13 cellular contexts compared by ENCODE assay signal in genomic region chr2:6353669-6354068, GRCh38.
DNase-seq lines count a peak whose midpoint lies in the region; ATAC-seq, FAIRE-seq and TF ChIP-seq lines count a peak whose summit lies in the region.
"Had no signal": no experiment of that assay in that cellular context is flagged by ENCODE, and none has a peak within 500 bp of the region (broad histone marks: within the 10 kb centered on the region; RNA-seq: fewer than 3 reads in every experiment).

No MANE protein-coding gene starts in this region.

- TF ChIP-seq CTCF in uterus (IDR thresholded peaks at IDR 0.05): no peak

- H3K27ac ChIP-seq in Karpas-422 (ENCODE audit: low read length): peak overlapping the region; percentile 87
- H3K27ac ChIP-seq in uterus: no peak overlapping the region

- in situ Hi-C loops in KBM-7 (cut with MboI; ENCODE audit: low pct_unique_long_range_greater_than_20kb, low sequenced_read_pairs): no loop called here

- H3K27me3 ChIP-seq in Karpas-422 (ENCODE audit: low read length) (no peaks in the 10 kb centered on the region), uterus (no peaks in the 10 kb centered on the region)
- H3K27me3 ChIP-seq: spleen had no signal

- TF ChIP-seq POLR2A in GM12892 (IDR thresholded peaks at IDR 0.05; ENCODE audit: low read depth, low read length) (no peak), uterus (IDR thresholded peaks at IDR 0.05) (no peak)

- H2AFZ ChIP-seq in Karpas-422 (ENCODE audit: low read length): peak overlapping the region; percentile 71; the same call in 1 of the 2 replicates

- H3K9me2 ChIP-seq in Karpas-422 (replicated peaks; ENCODE audit: insufficient read depth, low read length): no peaks in the 10 kb centered on the region

- H3K9me3 ChIP-seq in Karpas-422 (ENCODE audit: low read length) (no peaks in the 10 kb centered on the region), uterus (no peaks in the 10 kb centered on the region)
- H3K9me3 ChIP-seq: spleen had no signal

- H4K20me1 ChIP-seq in Karpas-422 (ENCODE audit: insufficient read depth, low read depth, low read length): no peaks in the 10 kb centered on the region

- DNase-seq in GM12892 (ENCODE audit: insufficient read length) (no peak), Karpas-422 (peak; percentile 59), urothelium cell line (ENCODE audit: low spot score) (no peak), KBM-7 (no peak), uterus (no peak)
- no peak for DNase-seq in central memory CD4-positive, alpha-beta T cell
- DNase-seq: activated CD8-positive, alpha-beta T cell treated with anti-CD3 and anti-CD28 coated beads, Interleukin-2, amount 10 ng/mL, durations not matched to agents 7 days and 5 days; naive thymus-derived CD4-positive, alpha-beta T cell; stimulated activated naive B cell treated with anti-CD40 and anti-IgM and Interleukin-4, amounts not matched to agents 10 μg/mL and 1 μg/mL and 100 μg/mL, for 72 hours; SW 1271 had no signal

- H3K9ac ChIP-seq in Karpas-422 (ENCODE audit: low read length): peak overlapping the region; percentile 36

- H3K36me3 ChIP-seq in Karpas-422 (ENCODE audit: insufficient read depth, low read length) (no peaks in the 10 kb centered on the region), uterus (no peaks in the 10 kb centered on the region)
- H3K36me3 ChIP-seq: spleen had no signal

- peaks cover 95% of the 10 kb centered on the region for H3K4me1 ChIP-seq in Karpas-422 (ENCODE audit: low read length)
- H3K4me1 ChIP-seq in uterus: no peaks in the 10 kb centered on the region

- ATAC-seq in GM19467 (IDR thresholded peaks at IDR 0.05; ENCODE audit: unreplicated experiment) (peak; percentile 44), HG02938 (IDR thresholded peaks at IDR 0.05; ENCODE audit: unreplicated experiment) (peak; percentile 53)
- ATAC-seq: activated CD8-positive, alpha-beta T cell treated with anti-CD3 and anti-CD28 coated beads, Interleukin-2, amount 10 ng/mL, durations not matched to agents 7 days and 5 days; naive thymus-derived CD4-positive, alpha-beta T cell had no signal

- H3K4me2 ChIP-seq in Karpas-422 (ENCODE audit: low read depth, low read length, poor library complexity, severe bottlenecking): peak overlapping the region; percentile 50

- intact Hi-C loops in uterus (cut with DNase I; ENCODE audit: low total_unique reads): no loop called here

- H3K79me2 ChIP-seq in Karpas-422 (ENCODE audit: low read length): no peaks in the 10 kb centered on the region

- H3K4me3 ChIP-seq in Karpas-422 (ENCODE audit: low read length): 0 out of 2 replicates have a peak overlapping the region, but pooled peaks have one; percentile 21
- no peak overlapping the region for H3K4me3 ChIP-seq in uterus
- H3K4me3 ChIP-seq: spleen had no signal

- FAIRE-seq in GM12892 (lab: Jason Lieb, UNC) (peak; percentile 70), urothelium cell line (lab: Jason Lieb, UNC) (no peak)
